In the genomic region with DNA sequence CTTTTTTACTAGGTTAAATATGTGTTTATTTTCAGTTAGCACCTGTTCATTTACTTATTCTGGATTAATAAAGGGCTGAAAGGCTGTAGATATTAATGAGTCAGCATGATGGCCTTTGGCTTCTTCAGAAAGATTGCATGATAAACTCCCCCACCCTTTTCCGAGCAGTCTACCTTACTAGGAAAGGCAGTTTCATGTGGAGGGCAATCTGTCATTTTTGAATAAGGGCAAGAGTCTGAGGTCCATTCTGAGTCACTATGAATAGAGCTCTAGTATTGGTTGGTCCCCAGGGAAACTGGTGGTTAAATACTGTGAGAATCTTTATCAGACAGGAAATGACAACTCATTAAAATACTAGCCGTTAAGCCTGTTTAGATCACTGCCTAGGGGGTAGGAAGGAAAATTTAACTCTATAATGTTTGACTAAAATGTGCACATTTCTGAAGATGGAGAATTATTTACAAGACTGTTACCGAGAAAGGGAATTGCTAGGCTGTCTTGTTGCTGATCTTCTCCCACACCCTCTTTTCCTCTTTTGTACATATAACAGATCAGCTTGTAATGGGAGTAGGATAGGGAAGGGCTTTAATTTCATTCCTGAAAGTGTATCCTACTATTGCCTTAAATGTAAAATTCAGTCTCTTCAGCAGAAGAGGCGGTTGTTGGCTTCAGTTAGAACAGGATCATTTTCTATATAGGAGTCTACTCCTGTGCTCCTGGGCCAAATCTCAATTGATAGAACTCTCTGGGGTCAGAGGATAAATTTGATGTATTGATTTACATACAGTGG, we compare ENCODE assay signal across 8 cellular contexts.
DNase-seq lines count a peak whose midpoint lies in the region; ATAC-seq and TF ChIP-seq lines count a peak whose summit lies in the region.

No MANE protein-coding gene starts in this region.

- no peaks in the 10 kb centered on the region for H3K36me3 ChIP-seq in left ventricle myocardium inferior

- peaks cover 43% of the 10 kb centered on the region for H3K4me1 ChIP-seq in left ventricle myocardium inferior

- H3K4me1 Mint-ChIP-seq in Calu3 (ENCODE audit: low read depth, unreplicated experiment), result peaks cover 16% of the 10 kb centered on the region
- peaks cover 83% of the 10 kb centered on the region for H3K4me1 Mint-ChIP-seq in activated naive CD4-positive, alpha-beta T cell treated with anti-CD3 and anti-CD28 coated beads, Interleukin-2, amount 10 ng/mL, durations not matched to agents 7 days and 5 days
- peaks cover 66% of the 10 kb centered on the region for H3K4me1 Mint-ChIP-seq in stimulated activated memory B cell treated with anti-CD40 and anti-IgM and Interleukin-4, amounts not matched to agents 10 μg/mL and 1 μg/mL and 100 μg/mL, for 72 hours

- ATAC-seq in GM19035 (IDR thresholded peaks at IDR 0.05; ENCODE audit: unreplicated experiment), result peak; percentile 79
- ATAC-seq in HG03196 (IDR thresholded peaks at IDR 0.05; ENCODE audit: unreplicated experiment), result peak; percentile 76
- peak; percentile 93 for ATAC-seq in stimulated activated memory B cell treated with anti-CD40 and anti-IgM and Interleukin-4, amounts not matched to agents 10 μg/mL and 1 μg/mL and 100 μg/mL, for 72 hours

- peak; percentile 68 for DNase-seq in Calu3
- peak; percentile 20 for DNase-seq in NCI-H345 treated with DMSO at 0.1 percent for 48 hours (lab: John Stamatoyannopoulos, UW; ENCODE audit: unreplicated experiment)
- peak; percentile 50 for DNase-seq in activated naive CD4-positive, alpha-beta T cell treated with anti-CD3 and anti-CD28 coated beads, Interleukin-2, amount 10 ng/mL, durations not matched to agents 7 days and 5 days
- no peak for DNase-seq in left ventricle myocardium inferior
- DNase-seq in HuH-7.5 (ENCODE audit: low spot score), result no peak

- CTCF ChIA-PET in Calu3 (lab: Charles Lee), result interaction anchor here (0.6 to 2.3 kb wide), 9 partner anchors 8 to 77 kb away, joined by 3 to 14 read pairs (median 4); no protein-coding TSS in a partner anchor
- CTCF ChIA-PET in activated naive CD4-positive, alpha-beta T cell treated with anti-CD3 and anti-CD28 coated beads, Interleukin-2, amount 10 ng/mL, durations not matched to agents 7 days and 5 days (lab: Charles Lee), result interaction anchor here (0.6 to 5.7 kb wide), 7 partner anchors 9 to 77 kb away, joined by 3 to 21 read pairs (median 4); no protein-coding TSS in a partner anchor

- H3K9me3 ChIP-seq in left ventricle myocardium inferior (replicated peaks), result no peaks in the 10 kb centered on the region

- TSS peak; percentile 67 for BruUV-seq in Calu3 (replicated peaks; lab: Mats Ljungman, UMichigan)

- peak overlapping the region; percentile 97 for H3K27ac Mint-ChIP-seq in Calu3 (ENCODE audit: unreplicated experiment)
- peak overlapping the region; percentile 98 for H3K27ac Mint-ChIP-seq in activated naive CD4-positive, alpha-beta T cell treated with anti-CD3 and anti-CD28 coated beads, Interleukin-2, amount 10 ng/mL, durations not matched to agents 7 days and 5 days
- H3K27ac Mint-ChIP-seq in stimulated activated memory B cell treated with anti-CD40 and anti-IgM and Interleukin-4, amounts not matched to agents 10 μg/mL and 1 μg/mL and 100 μg/mL, for 72 hours, result peak overlapping the region; percentile 97

- H3K27me3 Mint-ChIP-seq in Calu3 (ENCODE audit: unreplicated experiment), result no peaks in the 10 kb centered on the region
- no peaks in the 10 kb centered on the region for H3K27me3 Mint-ChIP-seq in activated naive CD4-positive, alpha-beta T cell treated with anti-CD3 and anti-CD28 coated beads, Interleukin-2, amount 10 ng/mL, durations not matched to agents 7 days and 5 days
- H3K27me3 Mint-ChIP-seq in stimulated activated memory B cell treated with anti-CD40 and anti-IgM and Interleukin-4, amounts not matched to agents 10 μg/mL and 1 μg/mL and 100 μg/mL, for 72 hours, result no peaks in the 10 kb centered on the region

- peak overlapping the region; percentile 1 for H3K4me3 ChIP-seq in left ventricle myocardium inferior

- intact Hi-C loops in Calu3 (cut with micrococcal nuclease; ENCODE audit: unreplicated experiment) (loop anchor here (1.0 to 2.0 kb wide), 3 partner anchors 8 to 43 kb away; no protein-coding TSS in a partner anchor), left ventricle myocardium inferior (cut with micrococcal nuclease) (no loop called here)

- peak overlapping the region; percentile 49 for H3K4me3 Mint-ChIP-seq in Calu3 (ENCODE audit: low read depth, unreplicated experiment)
- H3K4me3 Mint-ChIP-seq in activated naive CD4-positive, alpha-beta T cell treated with anti-CD3 and anti-CD28 coated beads, Interleukin-2, amount 10 ng/mL, durations not matched to agents 7 days and 5 days, result peak overlapping the region; percentile 75
- H3K4me3 Mint-ChIP-seq in stimulated activated memory B cell treated with anti-CD40 and anti-IgM and Interleukin-4, amounts not matched to agents 10 μg/mL and 1 μg/mL and 100 μg/mL, for 72 hours, result peak overlapping the region; percentile 77

- no peaks in the 10 kb centered on the region for H3K27me3 ChIP-seq in left ventricle myocardium inferior (ENCODE audit: low read depth)

- no peaks in the 10 kb centered on the region for H3K9me3 Mint-ChIP-seq in Calu3 (ENCODE audit: low read depth, unreplicated experiment)
- no peaks in the 10 kb centered on the region for H3K9me3 Mint-ChIP-seq in activated naive CD4-positive, alpha-beta T cell treated with anti-CD3 and anti-CD28 coated beads, Interleukin-2, amount 10 ng/mL, durations not matched to agents 7 days and 5 days
- no peaks in the 10 kb centered on the region for H3K9me3 Mint-ChIP-seq in stimulated activated memory B cell treated with anti-CD40 and anti-IgM and Interleukin-4, amounts not matched to agents 10 μg/mL and 1 μg/mL and 100 μg/mL, for 72 hours

- peak overlapping the region; percentile 66 for H3K27ac ChIP-seq in left ventricle myocardium inferior (replicated peaks)

- no peak for TF ChIP-seq CTCF in Calu3 (IDR thresholded peaks at IDR 0.05; ENCODE audit: unreplicated experiment)
- no peak for TF ChIP-seq CTCF in left ventricle myocardium inferior (IDR thresholded peaks at IDR 0.05; ENCODE audit: borderline replicate concordance)

- H3K36me3 Mint-ChIP-seq in Calu3 (ENCODE audit: insufficient read depth, unreplicated experiment), result peaks cover 43% of the 10 kb centered on the region
- peaks cover 23% of the 10 kb centered on the region for H3K36me3 Mint-ChIP-seq in activated naive CD4-positive, alpha-beta T cell treated with anti-CD3 and anti-CD28 coated beads, Interleukin-2, amount 10 ng/mL, durations not matched to agents 7 days and 5 days
- no peaks in the 10 kb centered on the region for H3K36me3 Mint-ChIP-seq in stimulated activated memory B cell treated with anti-CD40 and anti-IgM and Interleukin-4, amounts not matched to agents 10 μg/mL and 1 μg/mL and 100 μg/mL, for 72 hours

Comparison
In these comparisons a context has a peak if more than half of its experiments do, and no peak if none do; other contexts are left out.
1. DNase-seq: peak in Calu3 (single experiment), NCI-H345 treated with DMSO at 0.1 percent for 48 hours (single experiment) and activated naive CD4-positive, alpha-beta T cell treated with anti-CD3 and anti-CD28 coated beads, Interleukin-2, amount 10 ng/mL, durations not matched to agents 7 days and 5 days (single experiment); none in left ventricle myocardium inferior (single experiment) and HuH-7.5 (single experiment).
2. Peak in every context shown above with its lines, with median percentiles within 50 percentile points of each other: H3K27ac Mint-ChIP-seq, H3K4me3 Mint-ChIP-seq and ATAC-seq.